ENCODE assay signal across 29 cellular contexts in genomic region chr19:50768289-50768688, GRCh38. TPM values are rescaled to one million over a fixed set of nuclear protein-coding genes. Genes with fewer than 3 reads are reported as not detected.
"Had no signal": no experiment of that assay in that cellular context is flagged by ENCODE, and none has a peak within 500 bp of the region (broad histone marks: within the 10 kb centered on the region; RNA-seq: fewer than 3 reads in every experiment).

No MANE protein-coding gene starts in this region.

- H3K9me3 Mint-ChIP-seq: naive thymus-derived CD8-positive, alpha-beta T cell; stimulated activated memory B cell treated with anti-CD40 and anti-IgM and Interleukin-4, amounts not matched to agents 10 μg/mL and 1 μg/mL and 100 μg/mL, for 72 hours; stimulated activated naive CD8-positive, alpha-beta T cell treated with anti-CD3 and anti-CD28 coated beads, Interleukin-15, Interleukin-2, amounts not matched to agents 100 ng/mL and 50 ng/mL, for 24 hours had no signal

- H3K4me1 ChIP-seq: spleen, tibial artery, upper lobe of right lung had no signal

- DNase-seq: cortex of kidney; dorsolateral prefrontal cortex; effector CD8-positive, alpha-beta T cell; foreskin melanocyte; head of caudate nucleus; hippocampal formation; kidney glomerular epithelial cell; mammary epithelial cell; naive thymus-derived CD8-positive, alpha-beta T cell; posterior cingulate gyrus; spleen; stimulated activated CD4-positive, alpha-beta T cell treated with anti-CD3 and anti-CD28 coated beads, Interleukin-15, amount 100 ng/mL, for 24 hours; stimulated activated CD4-positive, alpha-beta T cell treated with anti-CD3 and anti-CD28 coated beads, Interleukin-1b, Interleukin-23, amount 100 ng/mL, for 48 hours; stimulated activated CD4-positive, alpha-beta T cell treated with anti-CD3 and anti-CD28 coated beads, Interleukin-4, amount 100 ng/mL, for 24 hours; tibial artery; upper lobe of right lung had no signal

- ATAC-seq: naive thymus-derived CD8-positive, alpha-beta T cell; sciatic nerve; stimulated activated memory B cell treated with anti-CD40 and anti-IgM and Interleukin-4, amounts not matched to agents 10 μg/mL and 1 μg/mL and 100 μg/mL, for 72 hours; upper lobe of right lung had no signal

- H3K36me3 ChIP-seq: spleen, tibial artery, upper lobe of right lung had no signal

- H3K4me3 Mint-ChIP-seq: naive thymus-derived CD8-positive, alpha-beta T cell; stimulated activated memory B cell treated with anti-CD40 and anti-IgM and Interleukin-4, amounts not matched to agents 10 μg/mL and 1 μg/mL and 100 μg/mL, for 72 hours; stimulated activated naive CD8-positive, alpha-beta T cell treated with anti-CD3 and anti-CD28 coated beads, Interleukin-15, Interleukin-2, amounts not matched to agents 100 ng/mL and 50 ng/mL, for 24 hours had no signal

- H3K4me3 ChIP-seq: dorsolateral prefrontal cortex, spleen, tibial artery, upper lobe of right lung had no signal

- H3K27ac ChIP-seq: dorsolateral prefrontal cortex, spleen, tibial artery, upper lobe of right lung had no signal

- FAIRE-seq: islet of Langerhans had no signal

- H3K36me3 Mint-ChIP-seq: naive thymus-derived CD8-positive, alpha-beta T cell; stimulated activated memory B cell treated with anti-CD40 and anti-IgM and Interleukin-4, amounts not matched to agents 10 μg/mL and 1 μg/mL and 100 μg/mL, for 72 hours had no signal

- H3K4me1 Mint-ChIP-seq: stimulated activated memory B cell treated with anti-CD40 and anti-IgM and Interleukin-4, amounts not matched to agents 10 μg/mL and 1 μg/mL and 100 μg/mL, for 72 hours had no signal

- H3K27ac Mint-ChIP-seq: naive thymus-derived CD8-positive, alpha-beta T cell; stimulated activated memory B cell treated with anti-CD40 and anti-IgM and Interleukin-4, amounts not matched to agents 10 μg/mL and 1 μg/mL and 100 μg/mL, for 72 hours; stimulated activated naive CD8-positive, alpha-beta T cell treated with anti-CD3 and anti-CD28 coated beads, Interleukin-15, Interleukin-2, amounts not matched to agents 100 ng/mL and 50 ng/mL, for 24 hours had no signal

RNA-seq across cellular contexts. Expression of gene GPR32, which starts 2.0 kb away (rescaled TPM):
- total RNA-seq: dorsolateral prefrontal cortex; lower leg skin; mammary epithelial cell; mesenteric fat pad; mononuclear cell; naive thymus-derived CD8-positive, alpha-beta T cell; osteocyte; pulmonary artery endothelial cell; sciatic nerve; skeletal muscle tissue; spleen; temporal lobe; upper lobe of right lung had no signal
- polyA plus RNA-seq: esophagus; mammary epithelial cell; naive thymus-derived CD8-positive, alpha-beta T cell; neural cell; spleen had no signal

RNA-seq across cellular contexts. Expression of gene ACP4, which starts 21.9 kb away (rescaled TPM):
- total RNA-seq: dorsolateral prefrontal cortex; mammary epithelial cell; mesenteric fat pad; mononuclear cell; naive thymus-derived CD8-positive, alpha-beta T cell; osteocyte; pulmonary artery endothelial cell; sciatic nerve; skeletal muscle tissue; spleen; temporal lobe; upper lobe of right lung had no signal
- polyA plus RNA-seq: esophagus, mammary epithelial cell, neural cell, spleen had no signal

RNA-seq across cellular contexts. Expression of gene KLK1, which starts 55.3 kb away (rescaled TPM):
- total RNA-seq: mononuclear cell; naive thymus-derived CD8-positive, alpha-beta T cell; osteocyte; pulmonary artery endothelial cell; skeletal muscle tissue had no signal
- polyA plus RNA-seq: naive thymus-derived CD8-positive, alpha-beta T cell; neural cell had no signal
